20 cellular contexts compared by ENCODE assay signal in the genomic region with DNA sequence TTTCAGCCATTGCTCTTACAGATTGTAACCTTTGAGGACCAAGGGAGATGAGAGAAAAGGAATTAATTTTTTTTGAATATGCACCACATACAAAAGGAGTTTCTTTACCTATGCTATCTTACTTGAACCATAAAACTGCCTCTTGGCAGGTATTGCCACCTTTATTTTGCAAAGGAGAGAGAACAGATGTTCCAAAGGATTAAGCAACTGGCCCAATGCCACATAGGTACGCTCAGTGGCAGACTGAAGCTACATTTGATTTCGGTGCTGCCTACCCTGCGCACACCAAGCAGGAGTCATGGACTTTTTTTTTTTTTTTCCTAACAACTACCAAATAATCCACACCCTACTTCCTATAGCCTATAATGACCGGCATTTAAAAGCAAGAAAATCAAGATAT. TPM values are rescaled to one million over a fixed set of nuclear protein-coding genes. Genes with fewer than 3 reads are reported as not detected.
"Had no signal": no experiment of that assay in that cellular context is flagged by ENCODE, and none has a peak within 500 bp of the region (broad histone marks: within the 10 kb centered on the region; RNA-seq: fewer than 3 reads in every experiment).

No MANE protein-coding gene starts in this region.

- ATAC-seq: esophagus mucosa; gastrocnemius medialis; lower lobe of right lung; natural killer cell treated with Interleukin-12 subunit alpha and Interleukin-12 subunit beta and Interleukin-15 and Interleukin-18, amount 100 ng/mL, for 72 hours; right cardiac atrium had no signal

- H3K27ac Mint-ChIP-seq: immature natural killer cell; memory B cell; mesothelial cell of epicardium; natural killer cell treated with Interleukin-12 subunit alpha and Interleukin-12 subunit beta and Interleukin-15 and Interleukin-18, amount 100 ng/mL, for 72 hours; neural progenitor cell; type B pancreatic cell had no signal

- H3K36me3 Mint-ChIP-seq: immature natural killer cell; memory B cell; mesothelial cell of epicardium; natural killer cell treated with Interleukin-12 subunit alpha and Interleukin-12 subunit beta and Interleukin-15 and Interleukin-18, amount 100 ng/mL, for 72 hours; neural progenitor cell; type B pancreatic cell had no signal

- DNase-seq: effector memory CD4-positive, alpha-beta T cell; gastrocnemius medialis; glutamatergic neuron; immature natural killer cell; left ventricle myocardium inferior; lower lobe of right lung; nucleus accumbens; ovary; right cardiac atrium; stimulated activated CD4-positive, alpha-beta T cell treated with anti-CD3 and anti-CD28 coated beads, Interleukin-2, amount 100 ng/mL, for 48 hours; stimulated activated naive CD4-positive, alpha-beta T cell treated with Interleukin-2 at 50 U/mL for 16 hours; thyroid gland had no signal

- H3K4me1 Mint-ChIP-seq: immature natural killer cell, memory B cell had no signal

- H3K9me3 Mint-ChIP-seq: immature natural killer cell; memory B cell; natural killer cell treated with Interleukin-12 subunit alpha and Interleukin-12 subunit beta and Interleukin-15 and Interleukin-18, amount 100 ng/mL, for 72 hours; neural progenitor cell had no signal

- H3K4me3 Mint-ChIP-seq: immature natural killer cell; memory B cell; mesothelial cell of epicardium; natural killer cell treated with Interleukin-12 subunit alpha and Interleukin-12 subunit beta and Interleukin-15 and Interleukin-18, amount 100 ng/mL, for 72 hours; neural progenitor cell; type B pancreatic cell had no signal

- H3K27me3 Mint-ChIP-seq: natural killer cell treated with Interleukin-12 subunit alpha and Interleukin-12 subunit beta and Interleukin-15 and Interleukin-18, amount 100 ng/mL, for 72 hours; type B pancreatic cell had no signal

RNA-seq across cellular contexts. Expression of gene SAXO1, which starts 43.1 kb away (rescaled TPM):
- total RNA-seq: esophagus mucosa; fibroblast of villous mesenchyme; natural killer cell treated with Interleukin-12 subunit alpha and Interleukin-12 subunit beta and Interleukin-15 and Interleukin-18, amount 100 ng/mL, for 72 hours; right cardiac atrium; smooth muscle cell had no signal
